ENCODE assay signal across 15 cellular contexts in genomic region chr7:42429339-42429738, GRCh38.
DNase-seq lines count a peak whose midpoint lies in the region; ATAC-seq, FAIRE-seq and TF ChIP-seq lines count a peak whose summit lies in the region.
"Had no signal": no experiment of that assay in that cellular context is flagged by ENCODE, and none has a peak within 500 bp of the region (broad histone marks: within the 10 kb centered on the region; RNA-seq: fewer than 3 reads in every experiment).

No MANE protein-coding gene starts in this region.

- intact Hi-C loops in mucosa of descending colon (cut with DNase I, micrococcal nuclease), result no loop called here
- intact Hi-C loops in prostate gland (cut with DNase I), result no loop called here

- TF ChIP-seq RAD21 in A549 (conservative IDR thresholded peaks at IDR 0.05 in 1 of 2, IDR thresholded peaks at IDR 0.05 in 1 of 2), result no peak

- no peak for TF ChIP-seq EP300 in A549 (IDR thresholded peaks at IDR 0.05)

- H3K4me1 ChIP-seq in A549, result no peaks in the 10 kb centered on the region
- peaks cover 4% of the 10 kb centered on the region for H3K4me1 ChIP-seq in mucosa of descending colon (ENCODE audit: low read depth)
- no peaks in the 10 kb centered on the region for H3K4me1 ChIP-seq in prostate gland (replicated peaks)
- H3K4me1 ChIP-seq: BLaER1 had no signal

- CTCF ChIA-PET in A549 (lab: Yijun Ruan, JAX), result interaction anchor here (0.9 kb wide), 1 partner anchor 9 kb away, joined by 3 read pairs; no protein-coding TSS in a partner anchor

- ATAC-seq in A549 (no peak), mucosa of descending colon (peak; percentile 25)

- H3K36me3 ChIP-seq in mucosa of descending colon (ENCODE audit: low read depth), result no peaks in the 10 kb centered on the region
- no peaks in the 10 kb centered on the region for H3K36me3 ChIP-seq in prostate gland
- H3K36me3 ChIP-seq: BLaER1 had no signal

- H3K9me3 ChIP-seq in A549, result no peaks in the 10 kb centered on the region
- H3K9me3 ChIP-seq in mucosa of descending colon, result no peaks in the 10 kb centered on the region
- no peaks in the 10 kb centered on the region for H3K9me3 ChIP-seq in prostate gland
- H3K9me3 ChIP-seq: BLaER1 had no signal

- H3K27ac ChIP-seq in A549 (no peak overlapping the region), prostate gland (no peak overlapping the region)
- H3K27ac ChIP-seq: 22Rv1, BLaER1 had no signal

- FAIRE-seq in A549 (lab: Jason Lieb, UNC), result peak; percentile 13

- WGBS in A549 (ENCODE audit: missing lambda C conversion rate), result 30% methylated on average over 4 of the region's 4 CpGs
- WGBS in prostate gland, result 13% methylated on average over 4 of the region's 4 CpGs

- H3K27me3 ChIP-seq in prostate gland (replicated peaks; ENCODE audit: insufficient read depth), result no peaks in the 10 kb centered on the region
- H3K27me3 ChIP-seq: BLaER1 had no signal

- TF ChIP-seq CTCF in A549 (IDR thresholded peaks at IDR 0.05) (no peak), LNCaP clone FGC (IDR thresholded peaks at IDR 0.05; ENCODE audit: control insufficient read depth, extremely low read depth, insufficient read depth) (no peak), mucosa of descending colon (IDR thresholded peaks at IDR 0.05) (no peak), prostate gland (IDR thresholded peaks at IDR 0.05) (no peak)

- DNase-seq in A549 (ENCODE audit: low read depth in 1 of 2, low spot score in 1 of 2), result no peak
- peak; percentile 19 for DNase-seq in LNCaP clone FGC (ENCODE audit: low read depth)
- DNase-seq in mucosa of descending colon, result no peak
- DNase-seq in prostate gland (ENCODE audit: low spot score), result peak; percentile 57
- DNase-seq in activated CD4-positive, CD25-positive, alpha-beta regulatory T cell (lab: John Stamatoyannopoulos, UW), result no peak
- DNase-seq in T-helper 9 cell, result no peak
- DNase-seq in NCI-H1092 treated with DMSO at 0.1 percent for 48 hours (lab: John Stamatoyannopoulos, UW), result no peak
- DNase-seq in NCI-H128 (lab: John Stamatoyannopoulos, UW; ENCODE audit: unreplicated experiment), result no peak
- DNase-seq: AML-193; CD8-positive, alpha-beta memory T cell; DMS53; GOT3; H9 had no signal

- POLR2A ChIA-PET in A549 (lab: Yijun Ruan, JAX), result no interaction called here

- H3K4me2 ChIP-seq in A549, result no peak overlapping the region
- H3K4me2 ChIP-seq: BLaER1 had no signal

- TF ChIP-seq POLR2A in A549 (IDR thresholded peaks at IDR 0.05; ENCODE audit: low read length) (no peak), prostate gland (IDR thresholded peaks at IDR 0.05) (no peak)

- no peak overlapping the region for H3K4me3 ChIP-seq in A549
- H3K4me3 ChIP-seq in LNCaP clone FGC (ENCODE audit: low read depth, low read length), result no peak overlapping the region
- H3K4me3 ChIP-seq in mucosa of descending colon, result no peak overlapping the region
- H3K4me3 ChIP-seq in prostate gland, result no peak overlapping the region
- H3K4me3 ChIP-seq: BLaER1 had no signal

TF ChIP-seq in A549, 52 proteins besides CTCF, POLR2A, EP300 and RAD21:
- TF ChIP-seq BHLHE40 (IDR thresholded peaks at IDR 0.05; ENCODE audit: low read depth, low read length) (no peak), SMC3 (IDR thresholded peaks at IDR 0.05) (no peak), GATA3 (IDR thresholded peaks at IDR 0.05; ENCODE audit: borderline replicate concordance) (no peak), HMGXB4 (CRISPR knock-in tag; IDR thresholded peaks at IDR 0.05; ENCODE audit: borderline replicate concordance) (no peak), RCOR1 (IDR thresholded peaks at IDR 0.05; ENCODE audit: low read depth, low read length) (no peak), HEYL (CRISPR knock-in tag; IDR thresholded peaks at IDR 0.05) (no peak), EHMT2 (IDR thresholded peaks at IDR 0.05; ENCODE audit: low read depth) (no peak), MAFK (IDR thresholded peaks at IDR 0.05; ENCODE audit: partially characterized antibody) (no peak)
- TF ChIP-seq, protein P1, sequence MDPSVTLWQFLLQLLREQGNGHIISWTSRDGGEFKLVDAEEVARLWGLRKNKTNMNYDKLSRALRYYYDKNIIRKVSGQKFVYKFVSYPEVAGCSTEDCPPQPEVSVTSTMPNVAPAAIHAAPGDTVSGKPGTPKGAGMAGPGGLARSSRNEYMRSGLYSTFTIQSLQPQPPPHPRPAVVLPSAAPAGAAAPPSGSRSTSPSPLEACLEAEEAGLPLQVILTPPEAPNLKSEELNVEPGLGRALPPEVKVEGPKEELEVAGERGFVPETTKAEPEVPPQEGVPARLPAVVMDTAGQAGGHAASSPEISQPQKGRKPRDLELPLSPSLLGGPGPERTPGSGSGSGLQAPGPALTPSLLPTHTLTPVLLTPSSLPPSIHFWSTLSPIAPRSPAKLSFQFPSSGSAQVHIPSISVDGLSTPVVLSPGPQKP (IDR thresholded peaks at IDR 0.05; ENCODE audit: low read depth, low read length), result no peak

Comparison
In these comparisons a context has a peak if more than half of its experiments do, and no peak if none do; other contexts are left out.
1. DNase-seq: peak in LNCaP clone FGC (single experiment) and prostate gland (single experiment); none in A549 (0 of 2), mucosa of descending colon (0 of 3), activated CD4-positive, CD25-positive, alpha-beta regulatory T cell (0 of 4), T-helper 9 cell (single experiment), NCI-H1092 treated with DMSO at 0.1 percent for 48 hours (single experiment) and NCI-H128 (single experiment).